ENCODE assay signal across 22 cellular contexts in the genomic region with DNA sequence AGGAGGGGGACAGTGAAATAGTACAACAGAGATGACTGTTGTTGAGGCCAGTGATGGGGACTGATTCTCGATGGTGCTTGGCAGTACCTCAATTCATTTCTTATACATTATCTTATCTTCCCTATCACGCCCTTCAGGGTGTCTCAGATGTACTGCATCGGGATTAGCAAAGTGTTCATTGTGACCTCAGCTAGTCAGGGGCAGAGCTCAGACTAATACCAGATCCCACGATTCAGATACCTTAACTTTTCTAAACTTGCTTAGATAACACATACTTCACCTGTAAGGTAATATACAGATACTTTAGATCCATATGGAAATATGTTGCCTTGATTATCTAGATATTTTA.
"Had no signal": no experiment of that assay in that cellular context is flagged by ENCODE, and none has a peak within 500 bp of the region (broad histone marks: within the 10 kb centered on the region; RNA-seq: fewer than 3 reads in every experiment).

No MANE protein-coding gene starts in this region.

- H3K4me3 ChIP-seq: ascending aorta, body of pancreas, cardiac muscle cell, SK-N-MC had no signal

- H3K36me3 ChIP-seq: ascending aorta, cardiac muscle cell had no signal

- H3K27ac Mint-ChIP-seq: activated CD8-positive, alpha-beta memory T cell treated with anti-CD3 and anti-CD28 coated beads, Interleukin-2, amount 10 ng/mL, durations not matched to agents 7 days and 5 days; activated naive CD4-positive, alpha-beta T cell treated with anti-CD3 and anti-CD28 coated beads, Interleukin-2, amount 50 U/mL, for 72 hours; activated naive CD8-positive, alpha-beta T cell treated with anti-CD3 and anti-CD28 coated beads, Interleukin-2, amount 50 U/mL, for 24 hours; T-cell had no signal

- H3K9me3 ChIP-seq: ascending aorta, body of pancreas had no signal

- H3K36me3 Mint-ChIP-seq: activated CD8-positive, alpha-beta memory T cell treated with anti-CD3 and anti-CD28 coated beads, Interleukin-2, amount 10 ng/mL, durations not matched to agents 7 days and 5 days; activated naive CD4-positive, alpha-beta T cell treated with anti-CD3 and anti-CD28 coated beads, Interleukin-2, amount 50 U/mL, for 72 hours; T-cell had no signal

- H3K4me1 ChIP-seq: ascending aorta, body of pancreas had no signal

- H3K27me3 ChIP-seq: ascending aorta, body of pancreas, cardiac muscle cell had no signal

- H3K4me1 Mint-ChIP-seq: activated CD8-positive, alpha-beta memory T cell treated with anti-CD3 and anti-CD28 coated beads, Interleukin-2, amount 10 ng/mL, durations not matched to agents 7 days and 5 days; activated naive CD8-positive, alpha-beta T cell treated with anti-CD3 and anti-CD28 coated beads, Interleukin-2, amount 50 U/mL, for 24 hours; T-cell had no signal

- H3K4me3 Mint-ChIP-seq: activated CD8-positive, alpha-beta memory T cell treated with anti-CD3 and anti-CD28 coated beads, Interleukin-2, amount 10 ng/mL, durations not matched to agents 7 days and 5 days; activated naive CD8-positive, alpha-beta T cell treated with anti-CD3 and anti-CD28 coated beads, Interleukin-2, amount 50 U/mL, for 24 hours; activated T-cell treated with anti-CD3 and anti-CD28 coated beads, Interleukin-2, amount 50 U/mL, for 4 hours; T-cell had no signal

- H3K27me3 Mint-ChIP-seq: activated CD8-positive, alpha-beta memory T cell treated with anti-CD3 and anti-CD28 coated beads, Interleukin-2, amount 10 ng/mL, durations not matched to agents 7 days and 5 days; activated naive CD8-positive, alpha-beta T cell treated with anti-CD3 and anti-CD28 coated beads, Interleukin-2, amount 50 U/mL, for 24 hours; T-cell had no signal

- DNase-seq: activated CD4-positive, alpha-beta T cell treated with anti-CD3 and anti-CD28 coated beads for 4 hours; activated CD4-positive, alpha-beta T cell treated with anti-CD3 and anti-CD28 coated beads, Interleukin-2, amount 50 U/mL, for 4 hours; activated CD8-positive, alpha-beta memory T cell treated with anti-CD3 and anti-CD28 coated beads, Interleukin-2, amount 10 ng/mL, durations not matched to agents 7 days and 5 days; activated effector memory CD4-positive, alpha-beta T cell treated with anti-CD3 and anti-CD28 coated beads, Interleukin-2, amount 50 U/mL, for 16 hours; activated naive CD4-positive, alpha-beta T cell treated with Interleukin-2 at 50 U/mL for 16 hours; activated naive CD8-positive, alpha-beta T cell treated with anti-CD3 and anti-CD28 coated beads, Interleukin-2, amount 50 U/mL, for 24 hours; activated T-cell treated with anti-CD3 and anti-CD28 coated beads, Interleukin-2, amount 50 U/mL, for 4 hours; amniotic stem cell; body of pancreas; cerebellar nuclear complex; MM.1S; NCI-H2029 treated with DMSO at 0.1 percent for 48 hours; NCI-H510A; NCI-H526 treated with DMSO at 0.1 percent for 48 hours; T-cell; T-helper 2 cell had no signal

- ATAC-seq: activated CD4-positive, CD25-positive, alpha-beta regulatory T cell treated with anti-CD3 and anti-CD28 coated beads, Interleukin-2, amount 50 U/mL, for 24 hours; activated CD8-positive, alpha-beta memory T cell treated with anti-CD3 and anti-CD28 coated beads, Interleukin-2, amount 10 ng/mL, durations not matched to agents 7 days and 5 days; activated naive CD4-positive, alpha-beta T cell treated with anti-CD3 and anti-CD28 coated beads, Interleukin-2, amount 50 U/mL, for 72 hours; activated naive CD8-positive, alpha-beta T cell treated with anti-CD3 and anti-CD28 coated beads, Interleukin-2, amount 50 U/mL, for 24 hours; activated T-cell treated with anti-CD3 and anti-CD28 coated beads, Interleukin-2, amount 50 U/mL, for 4 hours; body of pancreas; Right ventricle myocardium inferior; T-cell had no signal

- H3K9me3 Mint-ChIP-seq: activated T-cell treated with anti-CD3 and anti-CD28 coated beads, Interleukin-2, amount 50 U/mL, for 4 hours had no signal

- H3K27ac ChIP-seq: ascending aorta, body of pancreas, cardiac muscle cell, SK-N-MC had no signal
